Comparison of ENCODE assay signal across 27 cellular contexts in the genomic region with DNA sequence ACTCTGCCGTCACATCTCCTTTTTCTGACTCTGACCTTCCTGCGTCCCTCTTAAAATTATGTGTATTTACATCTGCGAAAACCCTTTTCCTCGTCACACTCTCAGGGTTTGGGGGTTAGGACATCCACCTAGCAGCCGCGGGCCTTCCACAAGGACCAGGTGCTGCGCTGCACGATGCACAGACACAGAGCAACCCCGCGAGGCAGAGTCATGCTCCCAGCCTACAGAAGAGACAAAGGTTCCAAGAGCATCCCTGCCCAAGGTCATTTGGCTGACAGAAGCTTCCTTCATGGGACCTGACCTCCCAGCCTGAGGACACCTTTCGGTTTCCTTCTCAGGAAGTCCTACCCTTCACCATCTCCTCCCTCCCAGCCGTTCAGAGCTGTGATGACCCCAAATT.
A peak's percentile ranks its signal among the peaks of the same experiment; 100 is the strongest.
DNase-seq lines count a peak whose midpoint lies in the region; ATAC-seq and TF ChIP-seq lines count a peak whose summit lies in the region.
"Had no signal": no experiment of that assay in that cellular context is flagged by ENCODE, and none has a peak within 500 bp of the region (broad histone marks: within the 10 kb centered on the region; RNA-seq: fewer than 3 reads in every experiment).

No MANE protein-coding gene starts in this region.

- no peak for DNase-seq in Caco-2
- DNase-seq in memory B cell (ENCODE audit: low spot score in 2 of 2): no peak
- no peak for DNase-seq in stimulated activated effector memory CD8-positive, alpha-beta T cell treated with anti-CD3 and anti-CD28 coated beads, Interleukin-12 subunit alpha, Interleukin-12 subunit beta, amount 100 ng/mL, for 72 hours (ENCODE audit: low spot score in 2 of 2)
- DNase-seq in SIG-M5 (lab: John Stamatoyannopoulos, UW): no peak
- DNase-seq in esophagus muscularis mucosa (ENCODE audit: extremely low spot score): no peak
- no peak for DNase-seq in chondrocyte (ENCODE audit: low spot score)
- DNase-seq: activated CD4-positive, alpha-beta T cell treated with anti-CD3 and anti-CD28 coated beads, Interleukin-2, amount 10 ng/mL, durations not matched to agents 7 days and 5 days; activated CD8-positive, alpha-beta memory T cell treated with anti-CD3 and anti-CD28 coated beads, Interleukin-2, amount 50 U/mL, for 4 hours; activated naive CD8-positive, alpha-beta T cell treated with anti-CD3 and anti-CD28 coated beads, Interleukin-2, amount 10 ng/mL, durations not matched to agents 7 days and 5 days; BE2C; cerebellar nuclear complex; effector CD8-positive, alpha-beta T cell; gastrocnemius medialis; mammary epithelial cell; naive B cell; NCI-H1092 treated with DMSO at 0.1 percent for 48 hours; NCI-H1930; NCI-H226; NCI-H748 treated with DMSO at 0.1 percent for 48 hours; SHP77 treated with DMSO at 0.1 percent for 48 hours; sigmoid colon had no signal

- H3K4me1 ChIP-seq in Caco-2 (peaks cover 28% of the 10 kb centered on the region), esophagus muscularis mucosa (peaks cover 0 to 6% (median 0%) of the 10 kb centered on the region in 4 donors)
- H3K4me1 ChIP-seq: gastrocnemius medialis, sigmoid colon had no signal

- no TSS peak for BruUV-seq in Caco-2 (replicated peaks; lab: Mats Ljungman, UMichigan)

- POLR2A ChIA-PET in Caco-2 (lab: Charles Lee): no interaction called here

- H3K9me3 Mint-ChIP-seq in Caco-2 (ENCODE audit: unreplicated experiment) (no peaks in the 10 kb centered on the region), memory B cell (no peaks in the 10 kb centered on the region), chondrocyte (ENCODE audit: low read depth) (no peaks in the 10 kb centered on the region)
- H3K9me3 Mint-ChIP-seq in dendritic cell treated with granulocyte-macrophage colony-stimulating factor and Interleukin-4, amounts not matched to agents 40 ng/mL and 50 ng/mL, for 4 days: no peaks in the 10 kb centered on the region
- H3K9me3 Mint-ChIP-seq in stimulated activated effector memory CD8-positive, alpha-beta T cell treated with anti-CD3 and anti-CD28 coated beads, Interleukin-12 subunit alpha, Interleukin-12 subunit beta, amount 100 ng/mL, for 72 hours: no peaks in the 10 kb centered on the region
- H3K9me3 Mint-ChIP-seq: activated CD4-positive, alpha-beta T cell treated with anti-CD3 and anti-CD28 coated beads, Interleukin-2, amount 10 ng/mL, durations not matched to agents 7 days and 5 days; activated naive CD8-positive, alpha-beta T cell treated with anti-CD3 and anti-CD28 coated beads, Interleukin-2, amount 10 ng/mL, durations not matched to agents 7 days and 5 days; GM23338; naive B cell had no signal

- no peak overlapping the region for H3K4me3 Mint-ChIP-seq in Caco-2 (ENCODE audit: unreplicated experiment)
- no peak overlapping the region for H3K4me3 Mint-ChIP-seq in dendritic cell treated with granulocyte-macrophage colony-stimulating factor and Interleukin-4, amounts not matched to agents 40 ng/mL and 50 ng/mL, for 4 days
- no peak overlapping the region for H3K4me3 Mint-ChIP-seq in memory B cell
- H3K4me3 Mint-ChIP-seq in stimulated activated effector memory CD8-positive, alpha-beta T cell treated with anti-CD3 and anti-CD28 coated beads, Interleukin-12 subunit alpha, Interleukin-12 subunit beta, amount 100 ng/mL, for 72 hours: no peak overlapping the region
- no peak overlapping the region for H3K4me3 Mint-ChIP-seq in chondrocyte (ENCODE audit: unreplicated experiment)
- H3K4me3 Mint-ChIP-seq: activated CD4-positive, alpha-beta T cell treated with anti-CD3 and anti-CD28 coated beads, Interleukin-2, amount 10 ng/mL, durations not matched to agents 7 days and 5 days; activated naive CD8-positive, alpha-beta T cell treated with anti-CD3 and anti-CD28 coated beads, Interleukin-2, amount 10 ng/mL, durations not matched to agents 7 days and 5 days; GM23338; naive B cell had no signal

- peaks cover 56% of the 10 kb centered on the region for H3K36me3 Mint-ChIP-seq in Caco-2 (ENCODE audit: insufficient read depth, unreplicated experiment)
- H3K36me3 Mint-ChIP-seq in dendritic cell treated with granulocyte-macrophage colony-stimulating factor and Interleukin-4, amounts not matched to agents 40 ng/mL and 50 ng/mL, for 4 days (ENCODE audit: low read depth): peaks cover 24% of the 10 kb centered on the region
- peaks cover 24% of the 10 kb centered on the region for H3K36me3 Mint-ChIP-seq in memory B cell
- no peaks in the 10 kb centered on the region for H3K36me3 Mint-ChIP-seq in stimulated activated effector memory CD8-positive, alpha-beta T cell treated with anti-CD3 and anti-CD28 coated beads, Interleukin-12 subunit alpha, Interleukin-12 subunit beta, amount 100 ng/mL, for 72 hours
- peaks cover 2% of the 10 kb centered on the region for H3K36me3 Mint-ChIP-seq in chondrocyte (ENCODE audit: low read depth)
- H3K36me3 Mint-ChIP-seq: activated naive CD8-positive, alpha-beta T cell treated with anti-CD3 and anti-CD28 coated beads, Interleukin-2, amount 10 ng/mL, durations not matched to agents 7 days and 5 days had no signal

- H3K36me3 ChIP-seq in Caco-2 (ENCODE audit: control insufficient read depth, insufficient read depth, low read length) (peaks cover 2% of the 10 kb centered on the region), esophagus muscularis mucosa (peaks cover 0 to 8% (median 3%) of the 10 kb centered on the region in 4 donors)
- H3K36me3 ChIP-seq: gastrocnemius medialis, pancreas, sigmoid colon, thoracic aorta had no signal

- whole genome bisulfite sequencing in esophagus muscularis mucosa: 95% methylated on average over 12 of the region's 12 CpGs

- H3K27me3 Mint-ChIP-seq in Caco-2 (ENCODE audit: insufficient read depth, unreplicated experiment): no peaks in the 10 kb centered on the region
- H3K27me3 Mint-ChIP-seq in dendritic cell treated with granulocyte-macrophage colony-stimulating factor and Interleukin-4, amounts not matched to agents 40 ng/mL and 50 ng/mL, for 4 days: no peaks in the 10 kb centered on the region
- H3K27me3 Mint-ChIP-seq in memory B cell: no peaks in the 10 kb centered on the region
- H3K27me3 Mint-ChIP-seq in chondrocyte (ENCODE audit: low read depth): no peaks in the 10 kb centered on the region
- H3K27me3 Mint-ChIP-seq: activated CD4-positive, alpha-beta T cell treated with anti-CD3 and anti-CD28 coated beads, Interleukin-2, amount 10 ng/mL, durations not matched to agents 7 days and 5 days; activated naive CD8-positive, alpha-beta T cell treated with anti-CD3 and anti-CD28 coated beads, Interleukin-2, amount 10 ng/mL, durations not matched to agents 7 days and 5 days; naive B cell had no signal

- no peak for TF ChIP-seq POLR2A in esophagus muscularis mucosa (IDR thresholded peaks at IDR 0.05; ENCODE audit: low read depth)

- CTCF ChIA-PET in Caco-2 (lab: Charles Lee): no interaction called here

- no peaks in the 10 kb centered on the region for H3K27me3 ChIP-seq in Caco-2 (replicated peaks; ENCODE audit: control insufficient read depth, insufficient read depth, low read length)
- no peaks in the 10 kb centered on the region for H3K27me3 ChIP-seq in esophagus muscularis mucosa
- H3K27me3 ChIP-seq: BE2C, pancreas, sigmoid colon had no signal

- no peak overlapping the region for H3K27ac ChIP-seq in esophagus muscularis mucosa (replicated peaks in 1 of 4)

- no peak for TF ChIP-seq EP300 in esophagus muscularis mucosa (IDR thresholded peaks at IDR 0.05)

- H3K9me3 ChIP-seq in Caco-2: no peaks in the 10 kb centered on the region
- no peaks in the 10 kb centered on the region for H3K9me3 ChIP-seq in esophagus muscularis mucosa
- H3K9me3 ChIP-seq: A549, BE2C, gastrocnemius medialis, pancreas, sigmoid colon, thoracic aorta had no signal

- no peak for TF ChIP-seq CTCF in Caco-2 (IDR thresholded peaks at IDR 0.05; ENCODE audit: insufficient read depth in 1 of 2, low read depth in 1 of 2, low read length in 1 of 2, severe bottlenecking in 1 of 2, unreplicated experiment in 1 of 2)
- TF ChIP-seq CTCF in esophagus muscularis mucosa (IDR thresholded peaks at IDR 0.05): no peak
- TF ChIP-seq CTCF in chondrocyte (IDR thresholded peaks at IDR 0.05): no peak

- intact Hi-C loops in Caco-2 (cut with micrococcal nuclease; ENCODE audit: unreplicated experiment): loop anchor here (2.0 kb wide), 1 partner anchor 134 kb away; no protein-coding TSS in a partner anchor
- intact Hi-C loops in dendritic cell treated with granulocyte-macrophage colony-stimulating factor and Interleukin-4, amounts not matched to agents 40 ng/mL and 50 ng/mL, for 4 days (cut with micrococcal nuclease): no loop called here
- intact Hi-C loops in esophagus muscularis mucosa (cut with DNase I): loop anchor here (5.0 kb wide), 1 partner anchor 136 kb away; a partner anchor contains a TSS

- H3K27ac Mint-ChIP-seq in Caco-2 (ENCODE audit: unreplicated experiment) (peak overlapping the region; percentile 71), memory B cell (peak overlapping the region; percentile 42), chondrocyte (ENCODE audit: unreplicated experiment) (no peak overlapping the region)
- peak overlapping the region; percentile 85 for H3K27ac Mint-ChIP-seq in dendritic cell treated with granulocyte-macrophage colony-stimulating factor and Interleukin-4, amounts not matched to agents 40 ng/mL and 50 ng/mL, for 4 days
- peak overlapping the region; percentile 56 for H3K27ac Mint-ChIP-seq in stimulated activated effector memory CD8-positive, alpha-beta T cell treated with anti-CD3 and anti-CD28 coated beads, Interleukin-12 subunit alpha, Interleukin-12 subunit beta, amount 100 ng/mL, for 72 hours
- H3K27ac Mint-ChIP-seq: activated CD4-positive, alpha-beta T cell treated with anti-CD3 and anti-CD28 coated beads, Interleukin-2, amount 10 ng/mL, durations not matched to agents 7 days and 5 days; activated naive CD8-positive, alpha-beta T cell treated with anti-CD3 and anti-CD28 coated beads, Interleukin-2, amount 10 ng/mL, durations not matched to agents 7 days and 5 days had no signal

- ATAC-seq in memory B cell (ENCODE audit: low read depth) (no peak), HG02763 (IDR thresholded peaks at IDR 0.05; ENCODE audit: unreplicated experiment) (no peak)
- ATAC-seq in stimulated activated effector memory CD8-positive, alpha-beta T cell treated with anti-CD3 and anti-CD28 coated beads, Interleukin-12 subunit alpha, Interleukin-12 subunit beta, amount 100 ng/mL, for 72 hours: no peak
- ATAC-seq: A549, GM23338 had no signal

- peaks cover 16% of the 10 kb centered on the region for H3K4me1 Mint-ChIP-seq in Caco-2 (ENCODE audit: low read depth, unreplicated experiment)
- peaks cover 53% of the 10 kb centered on the region for H3K4me1 Mint-ChIP-seq in dendritic cell treated with granulocyte-macrophage colony-stimulating factor and Interleukin-4, amounts not matched to agents 40 ng/mL and 50 ng/mL, for 4 days (ENCODE audit: low read depth)
- peaks cover 29% of the 10 kb centered on the region for H3K4me1 Mint-ChIP-seq in memory B cell
- H3K4me1 Mint-ChIP-seq in stimulated activated effector memory CD8-positive, alpha-beta T cell treated with anti-CD3 and anti-CD28 coated beads, Interleukin-12 subunit alpha, Interleukin-12 subunit beta, amount 100 ng/mL, for 72 hours: no peaks in the 10 kb centered on the region
- no peaks in the 10 kb centered on the region for H3K4me1 Mint-ChIP-seq in chondrocyte (ENCODE audit: low read depth)
- H3K4me1 Mint-ChIP-seq: activated CD4-positive, alpha-beta T cell treated with anti-CD3 and anti-CD28 coated beads, Interleukin-2, amount 10 ng/mL, durations not matched to agents 7 days and 5 days; activated naive CD8-positive, alpha-beta T cell treated with anti-CD3 and anti-CD28 coated beads, Interleukin-2, amount 10 ng/mL, durations not matched to agents 7 days and 5 days had no signal

- no peak overlapping the region for H3K4me3 ChIP-seq in Caco-2 (ENCODE audit: low read depth, low read length)
- no peak overlapping the region for H3K4me3 ChIP-seq in esophagus muscularis mucosa
- H3K4me3 ChIP-seq: A549, gastrocnemius medialis, GM23338, pancreas, sigmoid colon, thoracic aorta had no signal
